ENCODE assay signal across 22 cellular contexts in genomic region chr2:111143107-111143886, GRCh38. TPM values are rescaled to one million over a fixed set of nuclear protein-coding genes. Genes with fewer than 3 reads are reported as not detected.
DNase-seq lines count a peak whose midpoint lies in the region; ATAC-seq and TF ChIP-seq lines count a peak whose summit lies in the region.
"Had no signal": no experiment of that assay in that cellular context is flagged by ENCODE, and none has a peak within 500 bp of the region (broad histone marks: within the 10 kb centered on the region; RNA-seq: fewer than 3 reads in every experiment).

No MANE protein-coding gene starts in this region.

- H3K27ac ChIP-seq in heart right ventricle: no peak overlapping the region
- H3K27ac ChIP-seq: 22Rv1, KMS-11, Peyer's patch had no signal

- H3K9me3 ChIP-seq in heart right ventricle: no peaks in the 10 kb centered on the region
- H3K9me3 ChIP-seq: Peyer's patch had no signal

- ATAC-seq in memory B cell (ENCODE audit: low read depth) (no peak), left lobe of liver (no peak), heart right ventricle (no peak)
- ATAC-seq: CD8-positive, alpha-beta T cell; SK-N-SH treated with all-trans-retinoic acid at 6 μM for 48 hours had no signal

- H3K36me3 Mint-ChIP-seq in activated T-helper 1 cell treated with anti-CD3 and anti-CD28 coated beads, Interleukin-12 subunit alpha, Interleukin-12 subunit beta, Interleukin-2, Interleukin-4 antibody, amounts not matched to agents 30 ng/mL and 10 ng/mL and 1 ng/mL, durations not matched to agents 14 hours and 24 hours and 36 hours (ENCODE audit: low read depth): peaks cover 89% of the 10 kb centered on the region
- H3K36me3 Mint-ChIP-seq in memory B cell: peaks cover 21% of the 10 kb centered on the region

- TF ChIP-seq CTCF in heart right ventricle (IDR thresholded peaks at IDR 0.05): no peak

- peak overlapping the region; percentile 24 for H3K4me3 Mint-ChIP-seq in activated T-helper 1 cell treated with anti-CD3 and anti-CD28 coated beads, Interleukin-12 subunit alpha, Interleukin-12 subunit beta, Interleukin-2, Interleukin-4 antibody, amounts not matched to agents 30 ng/mL and 10 ng/mL and 1 ng/mL, durations not matched to agents 14 hours and 24 hours and 36 hours
- no peak overlapping the region for H3K4me3 Mint-ChIP-seq in memory B cell
- H3K4me3 Mint-ChIP-seq: CD8-positive, alpha-beta T cell had no signal

- no peaks in the 10 kb centered on the region for H3K9me3 Mint-ChIP-seq in activated T-helper 1 cell treated with anti-CD3 and anti-CD28 coated beads, Interleukin-12 subunit alpha, Interleukin-12 subunit beta, Interleukin-2, Interleukin-4 antibody, amounts not matched to agents 30 ng/mL and 10 ng/mL and 1 ng/mL, durations not matched to agents 14 hours and 24 hours and 36 hours
- no peaks in the 10 kb centered on the region for H3K9me3 Mint-ChIP-seq in memory B cell
- H3K9me3 Mint-ChIP-seq: CD8-positive, alpha-beta T cell had no signal

- 88 to 91% methylated on average over 10 of the region's 10 CpGs for WGBS in heart right ventricle, 2 donors

- peaks cover 0 to 25% (median 13%) of the 10 kb centered on the region in 9 donors for H3K4me1 ChIP-seq in heart right ventricle
- H3K4me1 ChIP-seq: Peyer's patch had no signal

- H3K36me3 ChIP-seq in heart right ventricle: peaks cover 0 to 37% (median 0%) of the 10 kb centered on the region in 9 donors

- no peak overlapping the region for H3K27ac Mint-ChIP-seq in activated T-helper 1 cell treated with anti-CD3 and anti-CD28 coated beads, Interleukin-12 subunit alpha, Interleukin-12 subunit beta, Interleukin-2, Interleukin-4 antibody, amounts not matched to agents 30 ng/mL and 10 ng/mL and 1 ng/mL, durations not matched to agents 14 hours and 24 hours and 36 hours
- peak overlapping the region; percentile 4 for H3K27ac Mint-ChIP-seq in memory B cell
- H3K27ac Mint-ChIP-seq: CD8-positive, alpha-beta T cell had no signal

- H3K4me1 Mint-ChIP-seq in activated T-helper 1 cell treated with anti-CD3 and anti-CD28 coated beads, Interleukin-12 subunit alpha, Interleukin-12 subunit beta, Interleukin-2, Interleukin-4 antibody, amounts not matched to agents 30 ng/mL and 10 ng/mL and 1 ng/mL, durations not matched to agents 14 hours and 24 hours and 36 hours (ENCODE audit: low read depth): peaks cover 81% of the 10 kb centered on the region
- H3K4me1 Mint-ChIP-seq in memory B cell: peaks cover 10% of the 10 kb centered on the region

- H3K4me3 ChIP-seq in heart right ventricle: no peak overlapping the region
- H3K4me3 ChIP-seq: Peyer's patch had no signal

- DNase-seq in NCI-H2171 treated with DMSO at 0.1 percent for 48 hours (lab: John Stamatoyannopoulos, UW): peak; percentile 18
- DNase-seq in NCI-H2171 (lab: John Stamatoyannopoulos, UW): no peak
- no peak for DNase-seq in activated T-helper 1 cell treated with anti-CD3 and anti-CD28 coated beads, Interleukin-12 subunit alpha, Interleukin-12 subunit beta, Interleukin-2, Interleukin-4 antibody, amounts not matched to agents 30 ng/mL and 10 ng/mL and 1 ng/mL, durations not matched to agents 14 hours and 24 hours and 36 hours (ENCODE audit: low spot score)
- DNase-seq in memory B cell (ENCODE audit: low spot score in 2 of 2): no peak
- DNase-seq in left lobe of liver (ENCODE audit: low spot score): no peak
- DNase-seq in glomerular visceral epithelial cell (ENCODE audit: extremely low spot score): no peak
- no peak for DNase-seq in heart right ventricle
- no peak for DNase-seq in NCI-H748 treated with DMSO at 0.1 percent for 48 hours (lab: John Stamatoyannopoulos, UW)
- DNase-seq: AML-193; C1 segment of cervical spinal cord; CD8-positive, alpha-beta T cell; GOT3; HCEC 1CT; IMR-90; NCI-H1694; NCI-H2081; NCI-H774; NK-92 treated with Interleukin-12 subunit alpha and Interleukin-12 subunit beta, amount 100 ng/mL, for 24 hours; Peyer's patch had no signal

- H3K27me3 Mint-ChIP-seq in activated T-helper 1 cell treated with anti-CD3 and anti-CD28 coated beads, Interleukin-12 subunit alpha, Interleukin-12 subunit beta, Interleukin-2, Interleukin-4 antibody, amounts not matched to agents 30 ng/mL and 10 ng/mL and 1 ng/mL, durations not matched to agents 14 hours and 24 hours and 36 hours (ENCODE audit: insufficient read depth): no peaks in the 10 kb centered on the region
- no peaks in the 10 kb centered on the region for H3K27me3 Mint-ChIP-seq in memory B cell

- intact Hi-C loops in activated T-helper 1 cell treated with anti-CD3 and anti-CD28 coated beads, Interleukin-12 subunit alpha, Interleukin-12 subunit beta, Interleukin-2, Interleukin-4 antibody, amounts not matched to agents 30 ng/mL and 10 ng/mL and 1 ng/mL, durations not matched to agents 14 hours and 24 hours and 36 hours (cut with micrococcal nuclease): no loop called here
- intact Hi-C loops in heart right ventricle (cut with DNase I): no loop called here

- no peaks in the 10 kb centered on the region for H3K27me3 ChIP-seq in heart right ventricle
- H3K27me3 ChIP-seq: Peyer's patch had no signal

RNA-seq across cellular contexts. Expression of gene BCL2L11, which starts 22.6 kb away (rescaled TPM):
- total RNA-seq in activated T-helper 1 cell treated with anti-CD3 and anti-CD28 coated beads, Interleukin-12 subunit alpha, Interleukin-12 subunit beta, Interleukin-2, Interleukin-4 antibody, amounts not matched to agents 30 ng/mL and 10 ng/mL and 1 ng/mL, durations not matched to agents 14 hours and 24 hours and 36 hours: 335 and 347 TPM in 2 replicates
- total RNA-seq in left lobe of liver (9.1 TPM), heart right ventricle (10 to 100 TPM in 1 of 10 donors, 1 to 10 TPM in 9; 1.9 to 14.5 (median 7.4) TPM)
- polyA plus RNA-seq in heart right ventricle: 1 to 10 TPM; 1.4 to 1.7 TPM

Comparison
In these comparisons a context has a peak if more than half of its experiments do, and no peak if none do; other contexts are left out.
1. RNA of gene BCL2L11, which starts 22.6 kb away (total RNA-seq): 335 to 347 TPM in activated T-helper 1 cell treated with anti-CD3 and anti-CD28 coated beads, Interleukin-12 subunit alpha, Interleukin-12 subunit beta, Interleukin-2, Interleukin-4 antibody, amounts not matched to agents 30 ng/mL and 10 ng/mL and 1 ng/mL, durations not matched to agents 14 hours and 24 hours and 36 hours; 9.1 TPM in left lobe of liver (single experiment) and 1.9 to 14.5 TPM in heart right ventricle; every median in the first group is over 10 times any median in the second.